Comparison of ENCODE assay signal across 9 cellular contexts in the genomic region with DNA sequence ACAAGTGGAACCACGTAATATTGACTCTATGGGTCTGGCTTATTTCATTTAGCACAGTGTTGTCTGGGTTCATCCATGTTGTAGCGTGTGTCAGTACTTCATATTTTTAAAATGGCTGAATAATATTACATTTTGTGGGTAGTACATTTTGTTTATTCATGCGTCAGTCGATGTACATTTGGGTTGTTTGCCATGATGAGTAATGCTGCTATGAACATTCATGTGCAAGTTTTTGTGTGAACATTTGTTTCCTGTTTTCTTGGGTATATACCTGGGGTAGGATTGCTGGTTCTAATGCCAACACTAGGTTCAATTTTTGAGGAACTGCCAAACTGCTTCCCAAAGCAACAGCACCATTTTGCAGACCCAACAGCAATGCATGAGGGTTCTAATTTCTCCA.
"Had no signal": no experiment of that assay in that cellular context is flagged by ENCODE, and none has a peak within 500 bp of the region (broad histone marks: within the 10 kb centered on the region; RNA-seq: fewer than 3 reads in every experiment).

No MANE protein-coding gene starts in this region.

- H3K4me1 ChIP-seq: HAP-1 had no signal

- H3K27ac Mint-ChIP-seq: HFFc6, IgD-negative memory B cell had no signal

- H3K36me3 ChIP-seq: HAP-1 had no signal

- H3K27ac ChIP-seq: GM23248, HL-60 had no signal

- FAIRE-seq: HepG2 had no signal

- H3K4me1 Mint-ChIP-seq: IgD-negative memory B cell had no signal

- H3K9me3 ChIP-seq: HAP-1 had no signal

- H2AFZ ChIP-seq: GM23248 had no signal

- H3K36me3 Mint-ChIP-seq: IgD-negative memory B cell had no signal

- H3K4me3 ChIP-seq: GM23248, HAP-1 had no signal

- H3K27me3 Mint-ChIP-seq: IgD-negative memory B cell had no signal

- DNase-seq: GM23248, GOT3, H7, HFFc6 had no signal

- ATAC-seq: HCT116, HepG2 had no signal

- H3K4me3 Mint-ChIP-seq: HFFc6 had no signal

- H3K9me3 Mint-ChIP-seq: HFFc6 had no signal

- H3K9ac ChIP-seq: GM23248 had no signal
